25 cellular contexts compared by ENCODE assay signal in the genomic region with DNA sequence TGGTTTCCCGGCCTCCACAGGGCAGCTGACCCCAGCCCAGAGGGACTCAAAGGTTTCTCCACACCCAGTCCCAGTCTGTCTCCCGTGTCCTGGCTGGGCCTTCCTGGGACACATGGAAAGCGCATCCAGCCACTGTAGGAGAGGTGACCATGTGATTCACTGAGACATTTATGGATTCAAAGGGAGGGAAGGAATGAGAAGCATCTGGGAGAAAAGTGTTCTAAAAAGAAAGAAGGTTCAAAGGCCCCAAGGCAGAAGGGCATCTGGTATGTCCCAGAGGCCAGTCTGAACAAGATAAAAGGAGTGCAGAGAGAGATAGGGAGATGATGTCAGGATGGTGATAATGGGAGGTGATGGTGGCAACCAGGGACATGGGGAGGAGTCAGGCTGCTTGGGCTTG.
"Had no signal": no experiment of that assay in that cellular context is flagged by ENCODE, and none has a peak within 500 bp of the region (broad histone marks: within the 10 kb centered on the region; RNA-seq: fewer than 3 reads in every experiment).

No MANE protein-coding gene starts in this region.

- H3K27ac ChIP-seq: coronary artery, esophagus squamous epithelium, left lung, prostate gland, skin epidermis, suprapubic skin, vagina had no signal

- H3K9me3 Mint-ChIP-seq: naive thymus-derived CD8-positive, alpha-beta T cell; nephron progenitor cell; stimulated activated naive CD8-positive, alpha-beta T cell treated with anti-CD3 and anti-CD28 coated beads, Interleukin-15, amount 100 ng/mL, for 72 hours had no signal

- H3K4me1 ChIP-seq: esophagus squamous epithelium, left lung, prostate gland, suprapubic skin, transverse colon, vagina had no signal

- H3K4me1 Mint-ChIP-seq: stimulated activated naive CD8-positive, alpha-beta T cell treated with anti-CD3 and anti-CD28 coated beads, Interleukin-15, amount 100 ng/mL, for 72 hours had no signal

- H3K36me3 ChIP-seq: prostate gland had no signal

- H3K9me3 ChIP-seq: esophagus squamous epithelium, left lung, prostate gland, sigmoid colon, suprapubic skin, transverse colon, vagina had no signal

- H3K4me3 Mint-ChIP-seq: nephron progenitor cell; stimulated activated naive CD8-positive, alpha-beta T cell treated with anti-CD3 and anti-CD28 coated beads, Interleukin-15, amount 100 ng/mL, for 72 hours had no signal

- H3K27me3 ChIP-seq: left lung, sigmoid colon, transverse colon, vagina had no signal

- ATAC-seq: left lung; naive thymus-derived CD8-positive, alpha-beta T cell; right cardiac atrium; stimulated activated naive CD8-positive, alpha-beta T cell treated with anti-CD3 and anti-CD28 coated beads, Interleukin-15, amount 100 ng/mL, for 72 hours had no signal

- H3K27ac Mint-ChIP-seq: stimulated activated naive CD8-positive, alpha-beta T cell treated with anti-CD3 and anti-CD28 coated beads, Interleukin-15, amount 100 ng/mL, for 72 hours had no signal

- H3K4me3 ChIP-seq: coronary artery, esophagus squamous epithelium, left lung, prostate gland, sigmoid colon, skin epidermis, suprapubic skin, transverse colon, vagina had no signal

- H3K27me3 Mint-ChIP-seq: stimulated activated naive CD8-positive, alpha-beta T cell treated with anti-CD3 and anti-CD28 coated beads, Interleukin-15, amount 100 ng/mL, for 72 hours had no signal

- DNase-seq: dermis blood vessel endothelial cell; effector memory CD4-positive, alpha-beta T cell; esophagus squamous epithelium; foreskin melanocyte; kidney; left lung; mesenchymal stem cell; midbrain; naive thymus-derived CD8-positive, alpha-beta T cell; nephron progenitor cell; nucleus accumbens; right cardiac atrium; sigmoid colon; stimulated activated CD4-positive, alpha-beta T cell treated with anti-CD3 and anti-CD28 coated beads, Interleukin-12 subunit alpha, Interleukin-12 subunit beta, amount 100 ng/mL, for 4 hours; stimulated activated CD4-positive, alpha-beta T cell treated with anti-CD3 and anti-CD28 coated beads, Interleukin-1b, Interleukin-23, amount 100 ng/mL, for 48 hours; stimulated activated CD4-positive, alpha-beta T cell treated with anti-CD3 and anti-CD28 coated beads, Interleukin-4, amount 100 ng/mL, for 1 hour; stimulated activated CD8-positive, alpha-beta memory T cell treated with anti-CD3 and anti-CD28 coated beads, Interleukin-4, amount 100 ng/mL, for 48 hours; stimulated activated naive CD4-positive, alpha-beta T cell; stimulated activated naive CD8-positive, alpha-beta T cell treated with anti-CD3 and anti-CD28 coated beads, Interleukin-15, amount 100 ng/mL, for 72 hours; transverse colon had no signal
